Comparison of ENCODE assay signal across 8 cellular contexts in genomic region chr5:66595877-66596790, GRCh38. TPM values are rescaled to one million over a fixed set of nuclear protein-coding genes. Genes with fewer than 3 reads are reported as not detected.
DNase-seq lines count a peak whose midpoint lies in the region; ATAC-seq and TF ChIP-seq lines count a peak whose summit lies in the region.

MAST4 (plus strand) TSS chr5:66596393; CDS start chr5:66596656, 263 bp downstream.

- in situ Hi-C loops in GM18951 (cut with MboI; ENCODE audit: low sequenced_read_pairs, unreplicated experiment), result no loop called here

- ATAC-seq in HG03159 (IDR thresholded peaks at IDR 0.05; ENCODE audit: unreplicated experiment), result peak; percentile 98
- peak; percentile 95 for ATAC-seq in left lobe of liver

- TF ChIP-seq CTCF in AG09319 (IDR thresholded peaks at IDR 0.05; ENCODE audit: low read depth, low read length), result no peak

- TF ChIP-seq POLR2A in GM18951 (IDR thresholded peaks at IDR 0.05; ENCODE audit: extremely low read depth, insufficient read depth, insufficient read length), result peak; percentile 22

- DNase-seq in AG09319 (ENCODE audit: extremely low read depth, low read depth) (peak; percentile 43), NCI-H2171 treated with DMSO at 0.1 percent for 48 hours (lab: John Stamatoyannopoulos, UW) (peak; percentile 68), dermis blood vessel endothelial cell (peak; percentile 85), left lobe of liver (ENCODE audit: low spot score) (peak; percentile 98)
- DNase-seq in activated CD4-positive, CD25-positive, alpha-beta regulatory T cell treated with anti-CD3 and anti-CD28 coated beads, Interleukin-2, amount 50 U/mL, for 72 hours, result peak; percentile 74
- peak in 3 of 4 experiments; percentile 30 to 73 (median 57) for DNase-seq in stimulated activated CD4-positive, alpha-beta T cell treated with anti-CD3 and anti-CD28 coated beads, Interleukin-1b, Interleukin-23, amount 100 ng/mL, for 24 hours (ENCODE audit: low read depth in 4 of 4, low spot score in 1 of 4)

RNA-seq across cellular contexts. Expression of gene MAST4, which starts in this region (rescaled TPM):
- 37.8 and 38.3 TPM in 2 replicates for total RNA-seq in dermis blood vessel endothelial cell
- total RNA-seq in left lobe of liver, result 21.5 TPM

Comparison
In these comparisons a context has a peak if more than half of its experiments do, and no peak if none do; other contexts are left out.
1. Peak in every context shown above with its lines: DNase-seq and ATAC-seq.
2. DNase-seq: peak in every context shown above with its lines; median percentile 98 in left lobe of liver; 85 in dermis blood vessel endothelial cell; 74 in activated CD4-positive, CD25-positive, alpha-beta regulatory T cell treated with anti-CD3 and anti-CD28 coated beads, Interleukin-2, amount 50 U/mL, for 72 hours; 68 in NCI-H2171 treated with DMSO at 0.1 percent for 48 hours; 57 in stimulated activated CD4-positive, alpha-beta T cell treated with anti-CD3 and anti-CD28 coated beads, Interleukin-1b, Interleukin-23, amount 100 ng/mL, for 24 hours; 43 in AG09319.